Comparison of ENCODE assay signal across 8 cellular contexts in genomic region chr6:4942673-4943009, GRCh38.
DNase-seq lines count a peak whose midpoint lies in the region; ATAC-seq and TF ChIP-seq lines count a peak whose summit lies in the region.

No MANE protein-coding gene starts in this region.

- H3K27me3 ChIP-seq in fibroblast of lung (ENCODE audit: control insufficient read depth, insufficient read depth, low read length), result no peaks in the 10 kb centered on the region

- peak overlapping the region; percentile 34 for H3K4me2 ChIP-seq in fibroblast of lung (ENCODE audit: extremely low read depth, insufficient read depth, low read length)

- peak overlapping the region; percentile 75 for H3K4me3 Mint-ChIP-seq in HFFc6
- no peak overlapping the region for H3K4me3 Mint-ChIP-seq in progenitor cell of endocrine pancreas (ENCODE audit: low read depth)

- no peak overlapping the region for H3K4me3 ChIP-seq in fibroblast of lung (replicated peaks in 1 of 4; ENCODE audit: control extremely low read depth in 1 of 4, insufficient read depth in 1 of 4, low read depth in 3 of 4, low read length in 4 of 4)

- peaks cover 2% of the 10 kb centered on the region for H3K27me3 Mint-ChIP-seq in HFFc6 (ENCODE audit: insufficient read depth)
- no peaks in the 10 kb centered on the region for H3K27me3 Mint-ChIP-seq in progenitor cell of endocrine pancreas

- peaks cover 21% of the 10 kb centered on the region for H3K4me1 ChIP-seq in fibroblast of lung (ENCODE audit: control insufficient read depth, extremely low read depth, insufficient read depth, low read length)

- ATAC-seq in SK-N-SH treated with all-trans-retinoic acid at 6 μM for 48 hours (peak; percentile 75), GM21367 (IDR thresholded peaks at IDR 0.05; ENCODE audit: unreplicated experiment) (no peak)

- peaks cover 23% of the 10 kb centered on the region; the same call in 1 of the 2 replicates for H3K36me3 Mint-ChIP-seq in HFFc6 (ENCODE audit: low read depth)
- peaks cover 7% of the 10 kb centered on the region for H3K36me3 Mint-ChIP-seq in progenitor cell of endocrine pancreas (ENCODE audit: insufficient read depth)

- no peak overlapping the region for H3K9ac ChIP-seq in fibroblast of lung (ENCODE audit: insufficient read depth, low read length)

- DNase-seq in HFFc6 (no peak), fibroblast of lung (ENCODE audit: low read depth in 2 of 2) (no peak), progenitor cell of endocrine pancreas (ENCODE audit: low spot score, unreplicated experiment) (no peak), pons (ENCODE audit: low spot score) (no peak), DMS79 treated with DMSO at 0.1 percent for 48 hours (lab: John Stamatoyannopoulos, UW) (no peak), NOMO-1 treated with dmso at 0.1 percent for 144 hours (lab: John Stamatoyannopoulos, UW; ENCODE audit: unreplicated experiment) (no peak)

- peaks cover 6% of the 10 kb centered on the region for H3K36me3 ChIP-seq in fibroblast of lung (ENCODE audit: control insufficient read depth, insufficient read depth, low read length)

- no peaks in the 10 kb centered on the region for H4K20me1 ChIP-seq in fibroblast of lung (ENCODE audit: control insufficient read depth, extremely low read depth, insufficient read depth, low read length)

- no peaks in the 10 kb centered on the region for H3K79me2 ChIP-seq in fibroblast of lung (ENCODE audit: control insufficient read depth, insufficient read depth, low read length)

- H2AFZ ChIP-seq in fibroblast of lung (ENCODE audit: low read length), result no peak overlapping the region

- H3K4me1 Mint-ChIP-seq in HFFc6 (ENCODE audit: low read depth), result peaks cover 47% of the 10 kb centered on the region
- peaks cover 10% of the 10 kb centered on the region for H3K4me1 Mint-ChIP-seq in progenitor cell of endocrine pancreas (ENCODE audit: low read depth)

- H3K27ac Mint-ChIP-seq in HFFc6, result peak overlapping the region; percentile 89
- H3K27ac Mint-ChIP-seq in progenitor cell of endocrine pancreas, result peak overlapping the region; percentile 12

- no peaks in the 10 kb centered on the region for H3K9me3 ChIP-seq in fibroblast of lung (ENCODE audit: control insufficient read depth, insufficient read depth, low read depth, low read length)

- H3K9me3 Mint-ChIP-seq in HFFc6 (no peaks in the 10 kb centered on the region), progenitor cell of endocrine pancreas (ENCODE audit: low read depth) (no peaks in the 10 kb centered on the region)

- no peak for TF ChIP-seq CTCF in HFFc6 (IDR thresholded peaks at IDR 0.05)
- peak in 1 of 2 donors; percentile 3 for TF ChIP-seq CTCF in fibroblast of lung (conservative IDR thresholded peaks at IDR 0.05 in 1 of 2, IDR thresholded peaks at IDR 0.05 in 1 of 2; ENCODE audit: low read depth in 1 of 2, low read length in 2 of 2)
- TF ChIP-seq CTCF in progenitor cell of endocrine pancreas (IDR thresholded peaks at IDR 0.05; ENCODE audit: unreplicated experiment), result no peak

- H3K27ac ChIP-seq in fibroblast of lung (ENCODE audit: insufficient read depth, low read length), result peak overlapping the region; percentile 68

TF ChIP-seq in SK-N-SH treated with all-trans-retinoic acid at 6 μM for 48 hours, 23 proteins besides CTCF, POLR2A, EP300 and RAD21:
- TF ChIP-seq TSHZ2 (CRISPR knock-in tag; IDR thresholded peaks at IDR 0.05) (no peak), PPARA (CRISPR knock-in tag; IDR thresholded peaks at IDR 0.05; ENCODE audit: borderline replicate concordance) (no peak), RARB (CRISPR knock-in tag; IDR thresholded peaks at IDR 0.05) (no peak), CSRNP3 (CRISPR knock-in tag; IDR thresholded peaks at IDR 0.05) (no peak), ZNF565 (CRISPR knock-in tag; conservative IDR thresholded peaks at IDR 0.05; ENCODE audit: low read depth) (no peak), ZNF70 (CRISPR knock-in tag; IDR thresholded peaks at IDR 0.05) (no peak), ZFP30 (CRISPR knock-in tag; IDR thresholded peaks at IDR 0.05) (no peak), ARNTL (CRISPR knock-in tag; IDR thresholded peaks at IDR 0.05; ENCODE audit: borderline replicate concordance, low read depth) (no peak)
